Comparison of ENCODE assay signal across 8 cellular contexts in the genomic region with DNA sequence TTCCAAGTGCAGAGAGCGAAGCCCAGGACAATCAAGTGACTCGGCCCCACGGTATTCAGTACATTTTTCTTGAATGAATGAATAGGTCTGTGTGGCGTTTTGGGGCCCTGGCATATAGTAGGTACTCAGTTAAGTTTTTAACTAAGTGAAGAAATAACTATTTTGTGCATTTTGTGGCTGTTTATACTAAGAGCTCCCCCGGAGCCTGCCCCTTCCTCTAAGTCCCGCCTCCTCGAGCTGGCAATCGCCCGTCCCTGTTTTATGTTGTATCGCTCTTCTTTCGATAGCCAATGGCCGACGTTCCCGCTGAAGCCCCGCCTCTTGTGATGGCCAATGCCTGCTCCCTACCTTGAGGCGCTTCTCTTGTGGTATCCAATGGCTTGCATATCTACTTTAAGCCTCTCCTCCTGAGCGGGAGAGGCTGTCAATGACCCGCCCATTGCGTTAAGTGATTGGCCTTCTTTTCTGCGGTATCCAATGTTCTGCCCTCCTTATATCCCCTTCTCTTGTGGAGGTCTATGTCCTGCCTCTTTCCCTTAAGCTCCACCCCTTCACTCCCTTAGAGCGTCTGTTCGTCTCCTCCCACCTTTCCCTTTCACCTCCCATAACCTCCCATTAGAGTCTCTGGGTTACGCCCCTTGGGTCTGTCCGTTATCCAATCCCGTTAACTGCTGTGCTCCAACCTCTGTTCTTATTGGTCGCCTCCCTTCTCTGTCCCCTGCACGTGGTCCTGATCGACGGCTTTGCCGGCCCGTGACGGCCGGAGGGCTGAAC. TPM values are rescaled to one million over a fixed set of nuclear protein-coding genes. Genes with fewer than 3 reads are reported as not detected.
DNase-seq lines count a peak whose midpoint lies in the region; ATAC-seq and TF ChIP-seq lines count a peak whose summit lies in the region.

No MANE protein-coding gene starts in this region.

- H3K27me3 ChIP-seq in ascending aorta (no peaks in the 10 kb centered on the region), vagina (no peaks in the 10 kb centered on the region)

- H3K4me1 ChIP-seq in ascending aorta (peaks cover 7 to 28% of the 10 kb centered on the region in 2 donors), vagina (peaks cover 31% of the 10 kb centered on the region)

- peak overlapping the region; percentile 94 to 100 for H3K4me3 ChIP-seq in ascending aorta
- H3K4me3 ChIP-seq in vagina, result peak overlapping the region; percentile 91 to 99

- no peaks in the 10 kb centered on the region for H3K9me3 ChIP-seq in ascending aorta
- no peaks in the 10 kb centered on the region for H3K9me3 ChIP-seq in vagina

- peak; percentile 100 for DNase-seq in NCI-H187 (lab: John Stamatoyannopoulos, UW)
- DNase-seq in T-helper 2 cell, result peak; percentile 86 to 100 (median 97)
- peak; percentile 99 to 100 for DNase-seq in ascending aorta (ENCODE audit: low spot score in 2 of 2)
- peak; percentile 99 for DNase-seq in hepatic stellate cell (ENCODE audit: low spot score)
- DNase-seq in putamen (ENCODE audit: low spot score), result peak; percentile 100
- DNase-seq in vagina (ENCODE audit: extremely low spot score in 2 of 2), result peak; percentile 100

- TF ChIP-seq POLR2A in vagina (IDR thresholded peaks at IDR 0.05), result no peak

- TF ChIP-seq CTCF in ascending aorta (IDR thresholded peaks at IDR 0.05) (no peak), vagina (IDR thresholded peaks at IDR 0.05) (no peak)

- H3K27ac ChIP-seq in ascending aorta, result peak overlapping the region; percentile 58 to 81
- peak overlapping the region; percentile 75 for H3K27ac ChIP-seq in vagina

- H3K36me3 ChIP-seq in ascending aorta, result peaks cover 9 to 10% of the 10 kb centered on the region in 2 donors
- H3K36me3 ChIP-seq in vagina, result peaks cover 0 to 7% of the 10 kb centered on the region in 2 donors

- intact Hi-C loops in ascending aorta (cut with DNase I), result loop anchor here (1.0 to 5.0 kb wide), 4 partner anchors 14 to 224 kb away; a partner anchor contains a TSS
- intact Hi-C loops in vagina (cut with DNase I), result no loop called here

- ATAC-seq in GM18502 (IDR thresholded peaks at IDR 0.05; ENCODE audit: poor library complexity, unreplicated experiment) (peak; percentile 84), HG02943 (IDR thresholded peaks at IDR 0.05; ENCODE audit: low read depth, unreplicated experiment) (peak; percentile 88)

RNA-seq across cellular contexts. Expression of a gene that starts 0.5 kb away (rescaled TPM):
- total RNA-seq in ascending aorta, result 15.4 TPM
- total RNA-seq in vagina, result 33.1 TPM

RNA-seq across cellular contexts. Expression of a gene that starts 14.0 kb away (rescaled TPM):
- total RNA-seq in ascending aorta (560 TPM), vagina (147 TPM)

RNA-seq across cellular contexts. Expression of a gene that starts 46.7 kb away (rescaled TPM):
- total RNA-seq in ascending aorta, result 15.1 TPM
- total RNA-seq in vagina, result 69.5 TPM

Comparison
In these comparisons a context has a peak if more than half of its experiments do, and no peak if none do; other contexts are left out.
1. Peak in every context shown above with its lines: DNase-seq, ATAC-seq, H3K4me3 ChIP-seq and H3K27ac ChIP-seq.